Comparison of ENCODE assay signal across 22 cellular contexts in genomic region chr4:4849524-4850193, GRCh38. TPM values are rescaled to one million over a fixed set of nuclear protein-coding genes. Genes with fewer than 3 reads are reported as not detected.
"Had no signal": no experiment of that assay in that cellular context is flagged by ENCODE, and none has a peak within 500 bp of the region (broad histone marks: within the 10 kb centered on the region; RNA-seq: fewer than 3 reads in every experiment).

No MANE protein-coding gene starts in this region.

- H3K9me3 ChIP-seq: colonic mucosa, gastrocnemius medialis, neutrophil, ovary, thoracic aorta, upper lobe of left lung had no signal

- DNase-seq: activated CD4-positive, alpha-beta T cell treated with anti-CD3 and anti-CD28 coated beads, Interleukin-2, amount 50 U/mL, for 1 hour; activated CD8-positive, alpha-beta T cell treated with anti-CD3 and anti-CD28 coated beads for 36 hours; activated naive CD4-positive, alpha-beta T cell treated with Interleukin-2 at 50 U/mL for 16 hours; activated T-cell treated with anti-CD3 and anti-CD28 coated beads, Interleukin-2, amount 50 U/mL, for 48 hours; anterior cingulate cortex; colonic mucosa; effector memory CD4-positive, alpha-beta T cell; erythroblast; gastrocnemius medialis; islet precursor cell; mammary epithelial cell; naive B cell; nephron progenitor cell; stimulated activated naive CD8-positive, alpha-beta T cell treated with anti-CD3 and anti-CD28 coated beads, Interleukin-15, Interleukin-2, amounts not matched to agents 100 U/mL and 50 U/mL, for 24 hours; SW 1271; T-helper 9 cell; upper lobe of left lung had no signal

- H3K4me1 ChIP-seq: colonic mucosa had no signal

- H3K27me3 ChIP-seq: ovary had no signal

- H3K27ac ChIP-seq: colonic mucosa, gastrocnemius medialis, hepatocyte, neutrophil, ovary, thoracic aorta, upper lobe of left lung had no signal

- H3K4me3 ChIP-seq: colonic mucosa, gastrocnemius medialis, hepatocyte, ovary, thoracic aorta, upper lobe of left lung had no signal

- ATAC-seq: activated CD8-positive, alpha-beta T cell treated with anti-CD3 and anti-CD28 coated beads for 36 hours; gastrocnemius medialis; stimulated activated naive CD8-positive, alpha-beta T cell treated with anti-CD3 and anti-CD28 coated beads, Interleukin-15, Interleukin-2, amounts not matched to agents 100 U/mL and 50 U/mL, for 24 hours had no signal

- H3K36me3 ChIP-seq: colonic mucosa, gastrocnemius medialis, neutrophil, ovary, thoracic aorta, upper lobe of left lung had no signal

RNA-seq across cellular contexts. Expression of gene MSX1, which starts 9.8 kb away (rescaled TPM):
- total RNA-seq: activated T-helper 2 cell treated with anti-CD3 and anti-CD28 coated beads, Interferon-gamma antibody, Interleukin-2, Interleukin-4, amounts not matched to agents 10 μg/mL and 5 μg/mL and 100 μg/mL, durations not matched to agents 14 hours and 24 hours and 36 hours had no signal
